In the genomic region with DNA sequence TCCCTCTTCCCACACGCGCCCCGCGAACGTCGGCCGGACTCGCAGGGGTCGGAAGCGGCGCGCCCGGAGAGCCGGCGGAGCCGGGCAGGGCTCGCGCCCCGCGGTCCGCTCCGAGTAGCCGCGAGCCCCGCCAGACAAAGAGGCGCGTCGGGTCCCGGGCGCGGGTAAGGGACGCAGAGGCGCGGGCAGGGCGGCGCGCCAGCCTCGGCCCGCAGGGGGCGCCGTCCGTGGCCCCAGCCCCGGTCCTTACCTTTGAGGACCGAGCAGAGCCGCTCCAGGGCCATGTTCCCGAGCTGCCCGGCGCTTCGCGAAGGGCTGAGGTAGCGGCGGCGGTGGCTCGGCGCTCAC, we compare ENCODE assay signal across 8 cellular contexts. TPM values are rescaled to one million over a fixed set of nuclear protein-coding genes. Genes with fewer than 3 reads are reported as not detected.
DNase-seq lines count a peak whose midpoint lies in the region; ATAC-seq and TF ChIP-seq lines count a peak whose summit lies in the region.

No MANE protein-coding gene starts in this region.

- peak overlapping the region; percentile 90 for H3K4me3 Mint-ChIP-seq in progenitor cell of endocrine pancreas (ENCODE audit: low read depth)

- peaks cover 19% of the 10 kb centered on the region for H3K27me3 Mint-ChIP-seq in progenitor cell of endocrine pancreas

- H3K4me3 ChIP-seq in KMS-11 (IDR thresholded peaks at IDR 0.05; ENCODE audit: insufficient read depth, low read depth, low read length): no peak overlapping the region
- H3K4me3 ChIP-seq in SJSA1: peak overlapping the region; percentile 43

- H2AFZ ChIP-seq in KMS-11 (ENCODE audit: low read depth): peak overlapping the region; percentile 67

- H3K4me2 ChIP-seq in KMS-11: peak overlapping the region; percentile 51

- 0 out of 2 replicates have a peak, but pooled peaks cover 11% of the 10 kb centered on the region for H3K9me3 ChIP-seq in SJSA1 (replicated peaks)

- TF ChIP-seq CTCF in KMS-11 (conservative IDR thresholded peaks at IDR 0.05; ENCODE audit: low read depth, low read length) (peak; percentile 47; the same call in 1 of the 2 replicates), progenitor cell of endocrine pancreas (IDR thresholded peaks at IDR 0.05; ENCODE audit: unreplicated experiment) (peak; percentile 94)

- peak overlapping the region; percentile 61 for H3K27ac ChIP-seq in KMS-11
- H3K27ac ChIP-seq in SJSA1: no peak overlapping the region

- DNase-seq in GM04504 (ENCODE audit: low read depth): peak; percentile 27
- peak; percentile 54 for DNase-seq in GOT3 (lab: John Stamatoyannopoulos, UW)
- DNase-seq in SJSA1 (ENCODE audit: low read depth in 1 of 2, low spot score in 2 of 2): peak; percentile 51 to 62
- peak in 3 of 4 experiments; percentile 10 to 25 (median 11) for DNase-seq in activated naive CD4-positive, alpha-beta T cell (lab: John Stamatoyannopoulos, UW)
- peak; percentile 72 for DNase-seq in Right ventricle myocardium inferior (ENCODE audit: missing footprints)
- peak; percentile 74 for DNase-seq in progenitor cell of endocrine pancreas (ENCODE audit: low spot score, unreplicated experiment)
- no peak for DNase-seq in NK-92 treated with Interleukin-12 subunit alpha and Interleukin-12 subunit beta, amount 100 ng/mL, for 24 hours (lab: John Stamatoyannopoulos, UW)

- intact Hi-C loops in Right ventricle myocardium inferior (cut with DNase I): loop anchor here (2.0 to 10.0 kb wide), 5 partner anchors 61 to 1021 kb away; no protein-coding TSS in a partner anchor

- H3K9ac ChIP-seq in KMS-11: peak overlapping the region; percentile 77

- no peak overlapping the region for H3K27ac Mint-ChIP-seq in progenitor cell of endocrine pancreas

- peaks cover 5% of the 10 kb centered on the region; the same call in 1 of the 2 replicates for H4K20me1 ChIP-seq in KMS-11 (ENCODE audit: insufficient read depth)

- H3K27me3 ChIP-seq in KMS-11 (ENCODE audit: insufficient read depth, low read depth) (no peaks in the 10 kb centered on the region), SJSA1 (replicated peaks) (peaks cover 26% of the 10 kb centered on the region)

- H3K79me2 ChIP-seq in KMS-11 (ENCODE audit: insufficient read depth, low read depth): peaks cover 32% of the 10 kb centered on the region

- H3K36me3 ChIP-seq in KMS-11 (ENCODE audit: insufficient read depth) (no peaks in the 10 kb centered on the region), SJSA1 (no peaks in the 10 kb centered on the region)

- peak; percentile 56 for ATAC-seq in Right ventricle myocardium inferior

- no peaks in the 10 kb centered on the region for H3K36me3 Mint-ChIP-seq in progenitor cell of endocrine pancreas (ENCODE audit: insufficient read depth)

- no peaks in the 10 kb centered on the region for H3K9me3 Mint-ChIP-seq in progenitor cell of endocrine pancreas (ENCODE audit: low read depth)

- H3K4me1 Mint-ChIP-seq in progenitor cell of endocrine pancreas (ENCODE audit: low read depth): peaks cover 24% of the 10 kb centered on the region

- H3K4me1 ChIP-seq in KMS-11 (ENCODE audit: low read depth, poor library complexity, severe bottlenecking) (peaks cover 23% of the 10 kb centered on the region), SJSA1 (replicated peaks) (peaks cover 28% of the 10 kb centered on the region)

RNA-seq across cellular contexts. Expression of a gene that starts 0.4 kb away (rescaled TPM):
- total RNA-seq in SJSA1 (2014; rRNA removed; shearing (Covaris generic)): 5.6 and 10.7 TPM in 2 replicates
- 4.5 TPM for total RNA-seq in Right ventricle myocardium inferior
- total RNA-seq in progenitor cell of endocrine pancreas: 54.5 and 55.2 TPM in 2 replicates
